8 cellular contexts compared by ENCODE assay signal in genomic region chrX:20266810-20267598, GRCh38. TPM values are rescaled to one million over a fixed set of nuclear protein-coding genes. Genes with fewer than 3 reads are reported as not detected.
A peak's percentile ranks its signal among the peaks of the same experiment; 100 is the strongest.
DNase-seq lines count a peak whose midpoint lies in the region; ATAC-seq and TF ChIP-seq lines count a peak whose summit lies in the region.

Gene RPS6KA3 (minus strand): TSS chrX:20266909. CDS start chrX:20266632, 277 bp downstream.

- peak within 1 kb of the TSS; percentile 97 for H3K27ac Mint-ChIP-seq in T-helper 17 cell

- H3K4me1 Mint-ChIP-seq in T-helper 17 cell: peaks cover 8% of the 10 kb centered on the region

- peak; percentile 43 for TF ChIP-seq POLR2A in GM15510 (IDR thresholded peaks at IDR 0.05; ENCODE audit: borderline replicate concordance, extremely low read depth, insufficient read length)

- H3K27me3 ChIP-seq in left ventricle myocardium inferior (ENCODE audit: low read depth): no peaks in the 10 kb centered on the region
- H3K27me3 ChIP-seq in psoas muscle (ENCODE audit: insufficient read depth in 3 of 3, low read length in 2 of 3): no peaks in the 10 kb centered on the region

- H3K4me3 ChIP-seq in left ventricle myocardium inferior: peak within 1 kb of the TSS; percentile 76
- peak within 1 kb of the TSS; percentile 74 for H3K4me3 ChIP-seq in psoas muscle

- H3K36me3 ChIP-seq in left ventricle myocardium inferior (no peaks in the 10 kb centered on the region), psoas muscle (ENCODE audit: insufficient read depth in 1 of 2, low read depth in 1 of 2) (no peaks in the 10 kb centered on the region)

- peak within 1 kb of the TSS; percentile 88 for H3K27ac ChIP-seq in left ventricle myocardium inferior (replicated peaks)
- H3K27ac ChIP-seq in psoas muscle: peak within 1 kb of the TSS; percentile 89

- ATAC-seq in HG02840 (IDR thresholded peaks at IDR 0.05; ENCODE audit: low FRiP score, unreplicated experiment): peak; percentile 76
- ATAC-seq in T-helper 17 cell: peak; percentile 80
- ATAC-seq in psoas muscle: peak; percentile 88 to 93 (median 90)

- no peak for TF ChIP-seq CTCF in left ventricle myocardium inferior (IDR thresholded peaks at IDR 0.05; ENCODE audit: borderline replicate concordance)
- no peak for TF ChIP-seq CTCF in psoas muscle (IDR thresholded peaks at IDR 0.05)

- peak within 1 kb of the TSS; percentile 96 for H3K4me3 Mint-ChIP-seq in T-helper 17 cell

- H3K9me3 ChIP-seq in T-helper 17 cell (ENCODE audit: control insufficient read depth, low read length, poor library complexity, severe bottlenecking): no peaks in the 10 kb centered on the region
- no peaks in the 10 kb centered on the region for H3K9me3 ChIP-seq in left ventricle myocardium inferior (replicated peaks)
- no peaks in the 10 kb centered on the region for H3K9me3 ChIP-seq in psoas muscle

- intact Hi-C loops in left ventricle myocardium inferior (cut with micrococcal nuclease) (loop anchor here (10.0 kb wide), 1 partner anchor 52 kb away; no protein-coding TSS in a partner anchor), psoas muscle (cut with DNase I) (loop anchor here in 1 of 2 donors (5.0 to 10.0 kb wide), 2 partner anchors 48 to 95 kb away; no protein-coding TSS in a partner anchor)

- no peaks in the 10 kb centered on the region for H3K27me3 Mint-ChIP-seq in T-helper 17 cell

- WGBS in psoas muscle, 3 donors: 1 to 26% (median 4%) methylated on average over 9 to 67 of the region's 77 CpGs

- H3K36me3 Mint-ChIP-seq in T-helper 17 cell (ENCODE audit: low read depth): peaks cover 6% of the 10 kb centered on the region

- peak; percentile 79 for DNase-seq in NCI-H146 treated with DMSO at 0.1 percent for 48 hours (lab: John Stamatoyannopoulos, UW; ENCODE audit: unreplicated experiment)
- peak; percentile 82 to 88 (median 84) for DNase-seq in T-helper 17 cell
- peak; percentile 72 for DNase-seq in amniotic stem cell (lab: John Stamatoyannopoulos, UW)
- peak; percentile 90 for DNase-seq in left ventricle myocardium inferior
- DNase-seq in psoas muscle: peak; percentile 88 to 94
- peak; percentile 92 for DNase-seq in ureter (ENCODE audit: low spot score)

- H3K4me1 ChIP-seq in left ventricle myocardium inferior (peaks cover 28% of the 10 kb centered on the region), psoas muscle (peaks cover 7% of the 10 kb centered on the region)

RNA-seq across cellular contexts. Expression of gene RPS6KA3, which starts in this region (rescaled TPM):
- total RNA-seq in T-helper 17 cell (100 to 1,000 TPM; 108 to 112 TPM), left ventricle myocardium inferior (33.6 TPM), psoas muscle (10 to 100 TPM; 56.4 to 91.9 (median 77.2) TPM), ureter (40.3 TPM)
- 10 to 100 TPM; 35.4 to 82.8 (median 39.1) TPM for polyA plus RNA-seq in psoas muscle

Comparison
In these comparisons a context has a peak if more than half of its experiments do, and no peak if none do; other contexts are left out.
1. Peak in every context shown above with its lines: DNase-seq, ATAC-seq, H3K4me3 ChIP-seq and H3K27ac ChIP-seq.